29 cellular contexts compared by ENCODE assay signal in the genomic region with DNA sequence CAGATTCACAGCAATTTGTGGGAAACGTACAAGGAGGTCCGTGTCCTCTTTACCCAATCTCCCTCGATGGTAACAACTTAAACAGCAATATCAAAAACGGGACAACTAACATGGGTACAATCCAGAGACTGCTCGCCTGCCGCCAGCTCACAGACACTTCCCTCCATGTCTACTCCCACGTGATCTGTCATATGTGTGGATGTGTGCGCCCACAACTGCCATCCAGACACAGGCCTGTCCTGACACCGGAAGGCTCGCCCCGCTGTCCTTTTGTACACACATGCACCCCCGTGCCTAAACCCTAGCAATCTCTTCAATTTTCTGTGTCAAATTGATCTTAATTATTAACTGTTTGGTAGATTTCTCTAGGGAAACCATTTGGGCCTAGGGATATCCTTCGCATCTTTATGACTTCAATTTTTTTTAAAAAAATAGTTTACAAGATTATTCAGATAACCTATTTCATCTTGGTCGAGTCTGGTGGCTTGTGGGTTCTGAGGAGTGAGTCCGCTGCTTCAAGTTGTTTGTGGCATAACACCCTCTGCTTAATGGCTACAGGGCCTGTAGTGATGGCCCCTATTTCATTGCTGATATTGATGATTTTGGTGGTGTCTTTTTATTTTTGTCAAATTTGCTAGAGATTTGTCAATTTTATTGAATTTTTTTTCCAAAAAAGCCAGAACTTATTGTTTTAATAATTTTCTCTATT.
A peak's percentile ranks its signal among the peaks of the same experiment; 100 is the strongest.
DNase-seq lines count a peak whose midpoint lies in the region; ATAC-seq and TF ChIP-seq lines count a peak whose summit lies in the region.
"Had no signal": no experiment of that assay in that cellular context is flagged by ENCODE, and none has a peak within 500 bp of the region (broad histone marks: within the 10 kb centered on the region; RNA-seq: fewer than 3 reads in every experiment).

No MANE protein-coding gene starts in this region.

- peaks cover 21% of the 10 kb centered on the region for H3K36me3 Mint-ChIP-seq in CD4-positive, CD25-positive, alpha-beta regulatory T cell
- H3K36me3 Mint-ChIP-seq in neural progenitor cell: peaks cover 18% of the 10 kb centered on the region

- no peak overlapping the region for H3K4me3 ChIP-seq in CD4-positive, CD25-positive, alpha-beta regulatory T cell (ENCODE audit: low read depth, low read length)
- H3K4me3 ChIP-seq in left lung (no peak overlapping the region), spleen (no peak overlapping the region), neural progenitor cell (no peak overlapping the region)
- H3K4me3 ChIP-seq: GM12878, GM23338, MG63 had no signal

- H3K79me2 ChIP-seq in neural progenitor cell (ENCODE audit: low read depth): no peaks in the 10 kb centered on the region

- WGBS in spleen, 5 donors: 92 to 94% (median 92%) methylated on average over 15 of the region's 15 CpGs

- H3K4me1 ChIP-seq in CD4-positive, CD25-positive, alpha-beta regulatory T cell (ENCODE audit: control insufficient read depth, insufficient read depth, low read length, poor library complexity, severe bottlenecking): peaks cover 2% of the 10 kb centered on the region
- no peaks in the 10 kb centered on the region for H3K4me1 ChIP-seq in left lung
- H3K4me1 ChIP-seq in spleen: peaks cover 0 to 25% (median 9%) of the 10 kb centered on the region in 6 donors
- no peaks in the 10 kb centered on the region for H3K4me1 ChIP-seq in neural progenitor cell

- no peaks in the 10 kb centered on the region for H3K27me3 ChIP-seq in CD4-positive, CD25-positive, alpha-beta regulatory T cell (ENCODE audit: control insufficient read depth, insufficient read depth, low read length)
- no peaks in the 10 kb centered on the region for H3K27me3 ChIP-seq in left lung
- H3K27me3 ChIP-seq in spleen (replicated peaks in 1 of 7): no peaks in the 10 kb centered on the region
- no peaks in the 10 kb centered on the region for H3K27me3 ChIP-seq in neural progenitor cell
- H3K27me3 ChIP-seq: MG63 had no signal

- intact Hi-C loops in left lung (cut with DNase I) (no loop called here), spleen (cut with DNase I; ENCODE audit: low total_unique reads) (no loop called here)

- H2AFZ ChIP-seq in neural progenitor cell (replicated peaks): no peak overlapping the region
- H2AFZ ChIP-seq: GM23338 had no signal

- DNase-seq in activated effector memory CD4-positive, alpha-beta T cell treated with anti-CD3 and anti-CD28 coated beads, Interleukin-2, amount 50 U/mL, for 16 hours: peak; percentile 27
- DNase-seq in activated effector memory CD4-positive, alpha-beta T cell treated with Interleukin-2 at 50 U/mL for 16 hours: no peak
- DNase-seq in CD4-positive, CD25-positive, alpha-beta regulatory T cell: no peak
- peak; percentile 28 to 46 for DNase-seq in left lung
- peak; percentile 43 for DNase-seq in spleen
- DNase-seq in neural progenitor cell (ENCODE audit: low spot score): no peak
- DNase-seq in stimulated activated CD4-positive, alpha-beta T cell treated with anti-CD3 and anti-CD28 coated beads, Interleukin-15, amount 100 ng/mL, for 24 hours: no peak
- no peak for DNase-seq in superior temporal gyrus (ENCODE audit: extremely low spot score)
- DNase-seq: CD8-positive, alpha-beta memory T cell; DMS 273 treated with DMSO at 0.1 percent for 48 hours; DMS79; EL; GDM1; H9; HFFc6; IMR-90; KG1; MG63; NCI-H1105 treated with DMSO at 0.1 percent for 48 hours; NCI-H146; NCI-H1930; NCI-H2107; NCI-H524; NCI-H748 treated with DMSO at 0.1 percent for 48 hours had no signal

- H3K9ac ChIP-seq in neural progenitor cell: no peak overlapping the region

- H3K4me3 Mint-ChIP-seq in CD4-positive, CD25-positive, alpha-beta regulatory T cell: no peak overlapping the region
- no peak overlapping the region for H3K4me3 Mint-ChIP-seq in neural progenitor cell
- H3K4me3 Mint-ChIP-seq: B cell; CD8-positive, alpha-beta memory T cell; GM23338; H9; HFFc6 had no signal

- H3K4me1 Mint-ChIP-seq in CD4-positive, CD25-positive, alpha-beta regulatory T cell: peaks cover 13 to 39% (median 23%) of the 10 kb centered on the region in 4 donors
- H3K4me1 Mint-ChIP-seq in neural progenitor cell: peaks cover 14% of the 10 kb centered on the region
- H3K4me1 Mint-ChIP-seq: GM23338, H9 had no signal

- H4K20me1 ChIP-seq in neural progenitor cell (ENCODE audit: low read depth): no peaks in the 10 kb centered on the region

- no peaks in the 10 kb centered on the region for H3K27me3 Mint-ChIP-seq in CD4-positive, CD25-positive, alpha-beta regulatory T cell
- H3K27me3 Mint-ChIP-seq in neural progenitor cell (ENCODE audit: insufficient read depth, low read depth): peaks cover 4% of the 10 kb centered on the region
- H3K27me3 Mint-ChIP-seq: B cell had no signal

- no peak for TF ChIP-seq POLR2A in spleen (IDR thresholded peaks at IDR 0.05)

- no peak for TF ChIP-seq CTCF in left lung (IDR thresholded peaks at IDR 0.05)
- TF ChIP-seq CTCF in spleen (IDR thresholded peaks at IDR 0.05 in 8 of 11, conservative IDR thresholded peaks at IDR 0.05 in 3 of 11): no peak
- no peak for TF ChIP-seq CTCF in neural progenitor cell (IDR thresholded peaks at IDR 0.05)

- H3K36me3 ChIP-seq in CD4-positive, CD25-positive, alpha-beta regulatory T cell (ENCODE audit: control insufficient read depth, insufficient read depth, low read length): no peaks in the 10 kb centered on the region
- H3K36me3 ChIP-seq in left lung: peaks cover 0 to 34% of the 10 kb centered on the region in 2 donors
- peaks cover 0 to 59% (median 5%) of the 10 kb centered on the region in 6 donors for H3K36me3 ChIP-seq in spleen
- no peaks in the 10 kb centered on the region for H3K36me3 ChIP-seq in neural progenitor cell
- H3K36me3 ChIP-seq: MG63 had no signal

- no peaks in the 10 kb centered on the region for H3F3A ChIP-seq in neural progenitor cell (ENCODE audit: low read depth)

- H3K27ac Mint-ChIP-seq in CD4-positive, CD25-positive, alpha-beta regulatory T cell: peak overlapping the region in 2 of 3 donors; percentile 79 to 80
- H3K27ac Mint-ChIP-seq in neural progenitor cell: no peak overlapping the region
- H3K27ac Mint-ChIP-seq: B cell, GM23338, HFFc6 had no signal

- H3K9me3 ChIP-seq in CD4-positive, CD25-positive, alpha-beta regulatory T cell (ENCODE audit: control insufficient read depth in 2 of 2, low read length in 2 of 2): no peaks in the 10 kb centered on the region
- no peaks in the 10 kb centered on the region for H3K9me3 ChIP-seq in left lung
- no peaks in the 10 kb centered on the region for H3K9me3 ChIP-seq in spleen
- H3K9me3 ChIP-seq in neural progenitor cell (ENCODE audit: low read depth): no peaks in the 10 kb centered on the region
- H3K9me3 ChIP-seq: MG63 had no signal

- no peaks in the 10 kb centered on the region for H3K9me3 Mint-ChIP-seq in CD4-positive, CD25-positive, alpha-beta regulatory T cell
- no peaks in the 10 kb centered on the region for H3K9me3 Mint-ChIP-seq in neural progenitor cell
- H3K9me3 Mint-ChIP-seq: CD8-positive, alpha-beta memory T cell; HFFc6 had no signal

- H3K4me2 ChIP-seq in neural progenitor cell: no peak overlapping the region
- H3K4me2 ChIP-seq: GM23338 had no signal

- ATAC-seq in CD4-positive, CD25-positive, alpha-beta regulatory T cell (ENCODE audit: low read depth in 2 of 2): no peak
- no peak for ATAC-seq in left lung
- ATAC-seq: GM12878, GM23338 had no signal

- no peak overlapping the region for H3K27ac ChIP-seq in CD4-positive, CD25-positive, alpha-beta regulatory T cell (ENCODE audit: insufficient read depth, low read length, poor library complexity, severe bottlenecking)
- no peak overlapping the region for H3K27ac ChIP-seq in left lung
- no peak overlapping the region for H3K27ac ChIP-seq in spleen
- no peak overlapping the region for H3K27ac ChIP-seq in neural progenitor cell
- H3K27ac ChIP-seq: 22Rv1, C4-2B had no signal

Comparison
In these comparisons a context has a peak if more than half of its experiments do, and no peak if none do; other contexts are left out.
1. DNase-seq: peak in activated effector memory CD4-positive, alpha-beta T cell treated with anti-CD3 and anti-CD28 coated beads, Interleukin-2, amount 50 U/mL, for 16 hours (single experiment), left lung (2 of 2) and spleen (single experiment); none in activated effector memory CD4-positive, alpha-beta T cell treated with Interleukin-2 at 50 U/mL for 16 hours (single experiment), CD4-positive, CD25-positive, alpha-beta regulatory T cell (0 of 3), neural progenitor cell (single experiment), stimulated activated CD4-positive, alpha-beta T cell treated with anti-CD3 and anti-CD28 coated beads, Interleukin-15, amount 100 ng/mL, for 24 hours (single experiment) and superior temporal gyrus (single experiment).